21 cellular contexts compared by ENCODE assay signal in genomic region chr7:90751595-90751994, GRCh38.
A peak's percentile ranks its signal among the peaks of the same experiment; 100 is the strongest.
DNase-seq lines count a peak whose midpoint lies in the region; ATAC-seq and TF ChIP-seq lines count a peak whose summit lies in the region.
"Had no signal": no experiment of that assay in that cellular context is flagged by ENCODE, and none has a peak within 500 bp of the region (broad histone marks: within the 10 kb centered on the region; RNA-seq: fewer than 3 reads in every experiment).

No MANE protein-coding gene starts in this region.

- no peaks in the 10 kb centered on the region for H3K27me3 Mint-ChIP-seq in stimulated activated memory B cell treated with anti-CD40 and anti-IgM and Interleukin-4, amounts not matched to agents 10 μg/mL and 1 μg/mL and 100 μg/mL, for 72 hours
- H3K27me3 Mint-ChIP-seq: CD4-positive, alpha-beta T cell; CD8-positive, alpha-beta memory T cell had no signal

- H3K79me2 ChIP-seq in DOHH2 (ENCODE audit: control insufficient read depth, low read length), result peaks cover 94% of the 10 kb centered on the region
- H3K79me2 ChIP-seq in Karpas-422 (ENCODE audit: low read length), result peaks cover 59% of the 10 kb centered on the region

- H3K27ac ChIP-seq in DOHH2 (ENCODE audit: low read depth, low read length), result no peak overlapping the region
- peak overlapping the region; percentile 93 for H3K27ac ChIP-seq in Karpas-422 (ENCODE audit: low read length)
- H3K27ac ChIP-seq: A549; BLaER1 treated with 17β-estradiol and CSF1 and Interleukin-3, amounts not matched to agents 10 nM and 100 nM had no signal

- H2AFZ ChIP-seq in Karpas-422 (ENCODE audit: low read length), result no peak overlapping the region

- TF ChIP-seq CTCF in DOHH2 (IDR thresholded peaks at IDR 0.05; ENCODE audit: low read depth, low read length, poor library complexity, severe bottlenecking), result no peak

- no peaks in the 10 kb centered on the region for H3K9me2 ChIP-seq in DOHH2 (replicated peaks; ENCODE audit: control insufficient read depth, low read length)
- H3K9me2 ChIP-seq in Karpas-422 (replicated peaks; ENCODE audit: insufficient read depth, low read length), result no peaks in the 10 kb centered on the region

- peak overlapping the region; percentile 42 for H3K27ac Mint-ChIP-seq in stimulated activated memory B cell treated with anti-CD40 and anti-IgM and Interleukin-4, amounts not matched to agents 10 μg/mL and 1 μg/mL and 100 μg/mL, for 72 hours
- H3K27ac Mint-ChIP-seq: CD14-positive monocyte; CD4-positive, alpha-beta T cell; CD8-positive, alpha-beta memory T cell; HFFc6 had no signal

- DNase-seq in Karpas-422, result peak; percentile 39
- DNase-seq in activated CD4-positive, alpha-beta T cell treated with anti-CD3 and anti-CD28 coated beads for 1 hour, result no peak
- DNase-seq in hypothalamus (lab: John Stamatoyannopoulos, UW), result no peak
- DNase-seq: 8988T; ACHN; AML-193; BE2C; Calu3; CD4-positive, alpha-beta T cell; CD8-positive, alpha-beta memory T cell; DMS53; DMS79 treated with DMSO at 0.1 percent for 48 hours; GOT3; HFFc6 had no signal

- peaks cover 99% of the 10 kb centered on the region for H3K4me1 ChIP-seq in DOHH2 (ENCODE audit: control insufficient read depth, low read length)
- peaks cover 99% of the 10 kb centered on the region for H3K4me1 ChIP-seq in Karpas-422 (ENCODE audit: low read length)
- H3K4me1 ChIP-seq: A549, BE2C, HAP-1 had no signal

- H3K9me3 ChIP-seq in DOHH2 (ENCODE audit: control insufficient read depth, insufficient read depth, low read length) (peaks cover 3% of the 10 kb centered on the region; the same call in 1 of the 2 replicates), Karpas-422 (ENCODE audit: low read length) (no peaks in the 10 kb centered on the region)
- H3K9me3 ChIP-seq: A549, BE2C, HAP-1 had no signal

- H3K9ac ChIP-seq in Karpas-422 (ENCODE audit: low read length), result no peak overlapping the region
- H3K9ac ChIP-seq: BLaER1 treated with 17β-estradiol and CSF1 and Interleukin-3, amounts not matched to agents 10 nM and 100 nM had no signal

- H4K20me1 ChIP-seq in DOHH2 (ENCODE audit: control insufficient read depth, insufficient read depth, low read depth, low read length) (no peaks in the 10 kb centered on the region), Karpas-422 (ENCODE audit: insufficient read depth, low read depth, low read length) (no peaks in the 10 kb centered on the region)
- H4K20me1 ChIP-seq: BLaER1 treated with 17β-estradiol and CSF1 and Interleukin-3, amounts not matched to agents 10 nM and 100 nM had no signal

- H3K36me3 ChIP-seq in DOHH2 (ENCODE audit: control insufficient read depth, low read length), result peaks cover 95% of the 10 kb centered on the region
- H3K36me3 ChIP-seq in Karpas-422 (ENCODE audit: insufficient read depth, low read length), result peaks cover 30% of the 10 kb centered on the region
- H3K36me3 ChIP-seq: BE2C, HAP-1 had no signal

- no peak overlapping the region for H3K4me3 Mint-ChIP-seq in stimulated activated memory B cell treated with anti-CD40 and anti-IgM and Interleukin-4, amounts not matched to agents 10 μg/mL and 1 μg/mL and 100 μg/mL, for 72 hours
- H3K4me3 Mint-ChIP-seq: CD14-positive monocyte; CD4-positive, alpha-beta T cell; CD8-positive, alpha-beta memory T cell; HFFc6 had no signal

- peaks cover 67% of the 10 kb centered on the region for H3K4me1 Mint-ChIP-seq in stimulated activated memory B cell treated with anti-CD40 and anti-IgM and Interleukin-4, amounts not matched to agents 10 μg/mL and 1 μg/mL and 100 μg/mL, for 72 hours
- H3K4me1 Mint-ChIP-seq: CD8-positive, alpha-beta memory T cell had no signal

- no peaks in the 10 kb centered on the region for H3K9me3 Mint-ChIP-seq in stimulated activated memory B cell treated with anti-CD40 and anti-IgM and Interleukin-4, amounts not matched to agents 10 μg/mL and 1 μg/mL and 100 μg/mL, for 72 hours
- H3K9me3 Mint-ChIP-seq: HFFc6 had no signal

- peaks cover 58% of the 10 kb centered on the region for H3F3A ChIP-seq in DOHH2 (ENCODE audit: control insufficient read depth, insufficient read depth)

- H3K4me2 ChIP-seq in DOHH2 (ENCODE audit: low read length) (peak overlapping the region; percentile 1; the same call in 1 of the 2 replicates), Karpas-422 (ENCODE audit: low read depth, low read length, poor library complexity, severe bottlenecking) (no peak overlapping the region)
- H3K4me2 ChIP-seq: A549 had no signal

- H3K4me3 ChIP-seq in DOHH2 (ENCODE audit: low read length) (no peak overlapping the region), Karpas-422 (ENCODE audit: low read length) (no peak overlapping the region)
- H3K4me3 ChIP-seq: A549; BLaER1 treated with 17β-estradiol and CSF1 and Interleukin-3, amounts not matched to agents 10 nM and 100 nM; HAP-1 had no signal

- peaks cover 51% of the 10 kb centered on the region for H3K36me3 Mint-ChIP-seq in stimulated activated memory B cell treated with anti-CD40 and anti-IgM and Interleukin-4, amounts not matched to agents 10 μg/mL and 1 μg/mL and 100 μg/mL, for 72 hours
- H3K36me3 Mint-ChIP-seq: CD8-positive, alpha-beta memory T cell had no signal

- H3K27me3 ChIP-seq in DOHH2 (ENCODE audit: control insufficient read depth, low read length) (no peaks in the 10 kb centered on the region), Karpas-422 (ENCODE audit: low read length) (no peaks in the 10 kb centered on the region)
- H3K27me3 ChIP-seq: BE2C; BLaER1 treated with 17β-estradiol and CSF1 and Interleukin-3, amounts not matched to agents 10 nM and 100 nM had no signal

- no peak for ATAC-seq in stimulated activated memory B cell treated with anti-CD40 and anti-IgM and Interleukin-4, amounts not matched to agents 10 μg/mL and 1 μg/mL and 100 μg/mL, for 72 hours
- no peak for ATAC-seq in HG02678 (IDR thresholded peaks at IDR 0.05; ENCODE audit: unreplicated experiment)
- ATAC-seq: A549 had no signal
